In the genomic region with DNA sequence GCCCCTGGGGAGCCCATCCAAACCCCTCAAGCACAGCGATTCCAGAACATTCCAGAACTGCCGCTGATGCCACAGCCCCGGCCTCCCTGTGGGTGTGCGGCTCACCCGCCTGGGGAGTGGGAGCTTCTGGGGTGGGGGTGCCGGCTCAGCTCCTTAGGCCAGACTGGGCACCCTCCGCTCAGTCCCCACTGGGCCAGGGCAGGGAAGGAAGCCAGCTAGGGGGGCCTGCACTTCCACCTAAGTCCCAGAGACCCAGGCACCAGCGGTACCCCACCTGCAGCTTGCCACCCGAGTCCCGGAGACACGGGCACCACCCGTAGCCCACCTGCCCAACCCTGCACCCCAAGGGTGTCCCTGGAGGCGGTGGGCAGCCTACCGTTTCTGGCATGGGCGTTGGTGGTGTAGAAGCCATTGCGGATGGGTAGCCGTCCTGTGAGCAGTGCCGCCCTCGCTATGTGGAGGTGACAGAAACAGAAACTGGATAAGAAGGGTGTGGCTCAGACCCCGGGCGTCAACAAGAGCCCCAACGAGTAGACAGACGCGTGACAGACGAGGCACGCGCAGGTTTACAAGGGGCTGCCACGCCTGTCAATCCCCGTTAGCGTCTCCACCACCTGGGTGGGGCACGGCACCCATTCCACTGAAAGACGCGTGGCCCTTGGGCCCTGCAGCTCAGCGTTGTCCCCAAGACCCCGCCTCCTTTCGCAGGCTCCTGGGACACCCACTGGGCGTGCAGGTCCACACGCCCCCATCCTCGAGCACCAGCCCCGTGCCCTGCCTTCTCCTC, we compare ENCODE assay signal across 33 cellular contexts. TPM values are rescaled to one million over a fixed set of nuclear protein-coding genes. Genes with fewer than 3 reads are reported as not detected.
"Had no signal": no experiment of that assay in that cellular context is flagged by ENCODE, and none has a peak within 500 bp of the region (broad histone marks: within the 10 kb centered on the region; RNA-seq: fewer than 3 reads in every experiment).

No MANE protein-coding gene starts in this region.

- H3K4me2 ChIP-seq: hepatocyte had no signal

- H3K36me3 ChIP-seq: colonic mucosa, ovary had no signal

- H3K27ac ChIP-seq: colonic mucosa, epithelial cell of prostate, gastrocnemius medialis, heart left ventricle, hepatocyte, ovary, psoas muscle, sigmoid colon, testis, tibial nerve, upper lobe of left lung had no signal

- DNase-seq: colonic mucosa; effector CD8-positive, alpha-beta T cell; endodermal cell; foreskin fibroblast; gastrocnemius medialis; heart left ventricle; kidney; mesendoderm; midbrain; naive thymus-derived CD8-positive, alpha-beta T cell; ovary; psoas muscle; sigmoid colon; stimulated activated CD4-positive, alpha-beta T cell treated with anti-CD3 and anti-CD28 coated beads, Interleukin-2, amount 100 ng/mL, for 24 hours; stimulated activated CD4-positive, alpha-beta T cell treated with anti-CD3 and anti-CD28 coated beads, Interleukin-4, amount 100 ng/mL, for 24 hours; stimulated activated naive CD4-positive, alpha-beta T cell; substantia nigra; testis had no signal

- H3K4me3 ChIP-seq: colonic mucosa, gastrocnemius medialis, heart left ventricle, hepatocyte, ovary, psoas muscle, sigmoid colon, testis, tibial nerve, upper lobe of left lung had no signal

- H2AFZ ChIP-seq: hepatocyte had no signal

- H3K27ac Mint-ChIP-seq: dendritic cell treated with granulocyte-macrophage colony-stimulating factor and Interleukin-4, amounts not matched to agents 40 ng/mL and 50 ng/mL, for 4 days; endodermal cell had no signal

- ATAC-seq: esophagus mucosa; gastrocnemius medialis; heart left ventricle; left lobe of liver; naive thymus-derived CD8-positive, alpha-beta T cell; psoas muscle; right cardiac atrium had no signal

- H3K4me1 ChIP-seq: colonic mucosa, gastrocnemius medialis, heart left ventricle, psoas muscle, sigmoid colon, testis, tibial nerve, upper lobe of left lung had no signal

- H3K4me3 Mint-ChIP-seq: central memory CD8-positive, alpha-beta T cell; dendritic cell treated with granulocyte-macrophage colony-stimulating factor and Interleukin-4, amounts not matched to agents 40 ng/mL and 50 ng/mL, for 4 days; endodermal cell; naive thymus-derived CD8-positive, alpha-beta T cell had no signal

- H3K27me3 Mint-ChIP-seq: central memory CD8-positive, alpha-beta T cell; dendritic cell treated with granulocyte-macrophage colony-stimulating factor and Interleukin-4, amounts not matched to agents 40 ng/mL and 50 ng/mL, for 4 days; naive thymus-derived CD8-positive, alpha-beta T cell had no signal

- H3K4me1 Mint-ChIP-seq: central memory CD8-positive, alpha-beta T cell; endodermal cell had no signal

- H3K9me3 ChIP-seq: colonic mucosa, gastrocnemius medialis, heart left ventricle, ovary, psoas muscle, sigmoid colon, testis, tibial nerve, upper lobe of left lung had no signal

- H3K9me3 Mint-ChIP-seq: central memory CD8-positive, alpha-beta T cell; dendritic cell treated with granulocyte-macrophage colony-stimulating factor and Interleukin-4, amounts not matched to agents 40 ng/mL and 50 ng/mL, for 4 days; endodermal cell; naive thymus-derived CD8-positive, alpha-beta T cell had no signal

- H3K27me3 ChIP-seq: colonic mucosa, gastrocnemius medialis, heart left ventricle, hepatocyte, ovary, sigmoid colon, testis, tibial nerve, upper lobe of left lung had no signal

RNA-seq across cellular contexts. Expression of a gene that starts 24.7 kb away (rescaled TPM):
- total RNA-seq: chondrocyte; colonic mucosa; endodermal cell; esophagus mucosa; gastrocnemius medialis; glomerular endothelial cell; heart left ventricle; hepatocyte; kidney; lung microvascular endothelial cell; naive thymus-derived CD8-positive, alpha-beta T cell; ovary; psoas muscle; renal cortical epithelial cell; right cardiac atrium; sigmoid colon; skeletal muscle tissue; tibial nerve had no signal
- polyA plus RNA-seq: heart left ventricle; hepatocyte; liver; naive thymus-derived CD8-positive, alpha-beta T cell; psoas muscle; right cardiac atrium had no signal
